Comparison of ENCODE assay signal across 1 cellular context in genomic region chr9:137825324-137825991, GRCh38.
TF ChIP-seq lines count a peak whose summit lies in the region.

No MANE protein-coding gene starts in this region.

TF ChIP-seq in GM12878, 131 proteins besides CTCF, POLR2A, EP300 and RAD21 (continued from another document):
- TF ChIP-seq USF1 (IDR thresholded peaks at IDR 0.05; ENCODE audit: borderline replicate concordance, extremely low read length, insufficient read depth, low read depth, low read length), result no peak
